Comparison of ENCODE assay signal across 16 cellular contexts in genomic region chr11:109795234-109795633, GRCh38.
DNase-seq lines count a peak whose midpoint lies in the region; ATAC-seq and TF ChIP-seq lines count a peak whose summit lies in the region.
"Had no signal": no experiment of that assay in that cellular context is flagged by ENCODE, and none has a peak within 500 bp of the region (broad histone marks: within the 10 kb centered on the region; RNA-seq: fewer than 3 reads in every experiment).

No MANE protein-coding gene starts in this region.

- no peak overlapping the region for H3K27ac ChIP-seq in SJCRH30

- in situ Hi-C loops in astrocyte of the spinal cord (cut with HindIII; ENCODE audit: low sequenced_read_pairs) = no loop called here

- H3K27me3 ChIP-seq in skeletal muscle satellite cell (ENCODE audit: control insufficient read depth, insufficient read depth, low read length) = no peaks in the 10 kb centered on the region
- no peaks in the 10 kb centered on the region for H3K27me3 ChIP-seq in SJCRH30

- H3K9me3 ChIP-seq in skeletal muscle satellite cell (replicated peaks; ENCODE audit: low read length) (no peaks in the 10 kb centered on the region), SJCRH30 (replicated peaks) (no peaks in the 10 kb centered on the region)

- DNase-seq in HS-27A (ENCODE audit: low read depth) (peak; percentile 8), astrocyte of the spinal cord (ENCODE audit: low read depth, low spot score) (peak; percentile 53), kidney glomerular epithelial cell (lab: John Stamatoyannopoulos, UW) (peak; percentile 55), SJCRH30 (no peak)
- DNase-seq: activated CD8-positive, alpha-beta T cell treated with anti-CD3 and anti-CD28 coated beads for 36 hours; activated T-cell treated with anti-CD3 and anti-CD28 coated beads, Interleukin-2, amount 50 U/mL, for 1 hour; cortex of kidney; NCI-H1436; NCI-H2171; NCI-H748 treated with DMSO at 0.1 percent for 48 hours; nucleus accumbens; right cardiac atrium had no signal

- no peak overlapping the region for H3K4me3 ChIP-seq in astrocyte of the spinal cord (ENCODE audit: low read depth, low read length)
- H3K4me3 ChIP-seq in skeletal muscle satellite cell (ENCODE audit: low read length) = no peak overlapping the region
- H3K4me3 ChIP-seq in SJCRH30 = no peak overlapping the region

- peak overlapping the region; percentile 6 for H3K9ac ChIP-seq in skeletal muscle satellite cell (ENCODE audit: low read depth, low read length)

- H3K36me3 ChIP-seq in skeletal muscle satellite cell (ENCODE audit: insufficient read depth, low read length) (no peaks in the 10 kb centered on the region), SJCRH30 (no peaks in the 10 kb centered on the region)

- peaks cover 18% of the 10 kb centered on the region for H3K4me1 ChIP-seq in skeletal muscle satellite cell (ENCODE audit: control insufficient read depth, insufficient read depth, low read length)
- H3K4me1 ChIP-seq in SJCRH30 = no peaks in the 10 kb centered on the region

- ATAC-seq in GM18502 (IDR thresholded peaks at IDR 0.05; ENCODE audit: poor library complexity, unreplicated experiment) = no peak
- no peak for ATAC-seq in HG03342 (IDR thresholded peaks at IDR 0.05; ENCODE audit: unreplicated experiment)
- ATAC-seq: activated CD8-positive, alpha-beta T cell treated with anti-CD3 and anti-CD28 coated beads for 36 hours; right cardiac atrium; stimulated activated effector memory CD8-positive, alpha-beta T cell treated with anti-CD3 and anti-CD28 coated beads, Interleukin-12 subunit alpha, Interleukin-12 subunit beta, amount 100 ng/mL, for 72 hours had no signal

- TF ChIP-seq CTCF in astrocyte of the spinal cord (IDR thresholded peaks at IDR 0.05; ENCODE audit: low read depth, low read length) = no peak

- peak overlapping the region; percentile 3 for H3K4me2 ChIP-seq in skeletal muscle satellite cell (ENCODE audit: low read length)

Comparison
In these comparisons a context has a peak if more than half of its experiments do, and no peak if none do; other contexts are left out.
1. DNase-seq: peak in HS-27A (single experiment), astrocyte of the spinal cord (single experiment) and kidney glomerular epithelial cell (single experiment); none in SJCRH30 (0 of 2).